In genomic region chr4:173735585-173735984, GRCh38 we compare ENCODE assay signal across 22 cellular contexts.
"Had no signal": no experiment of that assay in that cellular context is flagged by ENCODE, and none has a peak within 500 bp of the region (broad histone marks: within the 10 kb centered on the region; RNA-seq: fewer than 3 reads in every experiment).

No MANE protein-coding gene starts in this region.

- H3K4me3 Mint-ChIP-seq: naive thymus-derived CD4-positive, alpha-beta T cell; nephron; neural progenitor cell; stimulated activated effector memory CD8-positive, alpha-beta T cell treated with anti-CD3 and anti-CD28 coated beads, Interleukin-12 subunit alpha, Interleukin-12 subunit beta, amount 100 ng/mL, for 72 hours had no signal

- H3K4me3 ChIP-seq: gastroesophageal sphincter, heart left ventricle, hepatocyte, neural progenitor cell, prostate gland, right atrium auricular region, stomach, tibial nerve, upper lobe of right lung had no signal

- H3K36me3 ChIP-seq: gastroesophageal sphincter, heart left ventricle, neural progenitor cell, prostate gland, right atrium auricular region, stomach, tibial nerve, upper lobe of right lung had no signal

- H3K9me3 Mint-ChIP-seq: nephron, neural progenitor cell had no signal

- H3K4me1 ChIP-seq: foreskin keratinocyte, neural progenitor cell, prostate gland, stomach, tibial nerve, upper lobe of right lung had no signal

- H3K4me1 Mint-ChIP-seq: naive thymus-derived CD4-positive, alpha-beta T cell; nephron; neural progenitor cell; stimulated activated effector memory CD8-positive, alpha-beta T cell treated with anti-CD3 and anti-CD28 coated beads, Interleukin-12 subunit alpha, Interleukin-12 subunit beta, amount 100 ng/mL, for 72 hours had no signal

- H3K9me3 ChIP-seq: gastroesophageal sphincter, heart left ventricle, prostate gland, right atrium auricular region, stomach, upper lobe of right lung had no signal

- H3K27ac ChIP-seq: foreskin keratinocyte, gastroesophageal sphincter, hepatocyte, neural progenitor cell, prostate gland, right atrium auricular region, stomach, tibial nerve, upper lobe of right lung had no signal

- DNase-seq: cortex of kidney; heart left ventricle; kidney; mesendoderm; midbrain; naive thymus-derived CD4-positive, alpha-beta T cell; stimulated activated CD4-positive, alpha-beta T cell treated with anti-CD3 and anti-CD28 coated beads, Interleukin-2, amount 100 ng/mL, for 24 hours; stimulated activated CD4-positive, alpha-beta T cell treated with anti-CD3 and anti-CD28 coated beads, Interleukin-4, amount 100 ng/mL, for 24 hours; stimulated activated naive CD4-positive, alpha-beta T cell treated with Interleukin-2 at 50 U/mL for 16 hours; stomach; upper lobe of right lung had no signal

- H3K9ac ChIP-seq: neural progenitor cell had no signal

- H3K79me2 ChIP-seq: hepatocyte had no signal

- H3K27ac Mint-ChIP-seq: naive thymus-derived CD4-positive, alpha-beta T cell; nephron; neural progenitor cell; stimulated activated effector memory CD8-positive, alpha-beta T cell treated with anti-CD3 and anti-CD28 coated beads, Interleukin-12 subunit alpha, Interleukin-12 subunit beta, amount 100 ng/mL, for 72 hours had no signal

- H3K36me3 Mint-ChIP-seq: naive thymus-derived CD4-positive, alpha-beta T cell; neural progenitor cell; stimulated activated effector memory CD8-positive, alpha-beta T cell treated with anti-CD3 and anti-CD28 coated beads, Interleukin-12 subunit alpha, Interleukin-12 subunit beta, amount 100 ng/mL, for 72 hours had no signal

- H3K27me3 ChIP-seq: foreskin keratinocyte, gastroesophageal sphincter, heart left ventricle, hepatocyte, neural progenitor cell, right atrium auricular region, stomach, tibial nerve, upper lobe of right lung had no signal

- H2AFZ ChIP-seq: hepatocyte, neural progenitor cell had no signal

- H3K4me2 ChIP-seq: hepatocyte, neural progenitor cell had no signal

- ATAC-seq: foreskin keratinocyte; gastroesophageal sphincter; heart left ventricle; left lobe of liver; naive thymus-derived CD4-positive, alpha-beta T cell; sciatic nerve; stimulated activated effector memory CD8-positive, alpha-beta T cell treated with anti-CD3 and anti-CD28 coated beads, Interleukin-12 subunit alpha, Interleukin-12 subunit beta, amount 100 ng/mL, for 72 hours; upper lobe of right lung had no signal
